Comparison of ENCODE assay signal across 8 cellular contexts in the genomic region with DNA sequence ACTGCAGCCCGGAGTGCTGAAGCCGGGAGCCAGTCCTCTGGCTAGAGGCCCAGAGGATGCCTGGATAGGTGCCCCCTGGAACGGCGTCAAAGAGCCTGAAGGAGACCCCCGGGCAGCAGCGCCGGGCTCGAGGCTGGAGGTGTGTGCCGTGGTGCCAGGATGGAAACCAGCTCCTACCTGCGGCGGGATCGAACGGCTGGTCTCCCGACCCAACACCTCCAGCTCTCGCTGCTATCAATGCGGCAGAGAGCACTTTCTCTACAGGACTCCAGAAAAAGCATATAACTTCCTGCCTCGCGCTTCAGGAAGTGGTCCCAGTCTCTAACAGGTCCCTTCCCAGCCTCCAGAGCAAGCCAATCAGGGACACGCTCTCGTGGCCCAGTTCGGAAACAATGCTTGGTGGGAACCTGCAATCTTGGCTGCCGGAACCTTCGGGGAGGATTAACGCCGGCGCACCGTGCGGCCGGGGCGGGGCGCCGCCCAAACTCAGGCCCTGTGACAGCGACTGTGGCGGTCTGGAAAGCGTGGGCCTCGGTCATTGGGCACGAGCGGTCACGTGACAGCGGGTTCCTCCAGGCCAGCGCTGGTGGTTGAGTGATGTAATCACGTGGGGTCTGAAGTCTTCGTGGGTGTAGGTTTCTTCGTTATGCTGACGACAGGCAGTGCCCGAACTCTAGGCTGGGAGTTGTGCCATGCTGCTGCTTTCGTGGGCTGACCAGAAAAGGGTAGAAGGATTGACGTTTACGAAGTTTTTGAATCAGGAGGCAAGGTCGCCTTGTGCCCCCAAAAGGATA. TPM values are rescaled to one million over a fixed set of nuclear protein-coding genes. Genes with fewer than 3 reads are reported as not detected.
DNase-seq lines count a peak whose midpoint lies in the region; ATAC-seq and TF ChIP-seq lines count a peak whose summit lies in the region.

Gene SLC33A1 (minus strand): TSS at position 281 of the 794 bp plus-strand sequence. CDS start 430 bp downstream, outside the sequence.

- peak within 1 kb of the TSS; percentile 86 for H3K4me2 ChIP-seq in mammary epithelial cell (ENCODE audit: insufficient read depth, low read depth, low read length)

- peaks cover 50% of the 10 kb centered on the region for H3K79me2 ChIP-seq in mammary epithelial cell (ENCODE audit: insufficient read depth, low read length)

- in situ Hi-C loops in ACHN (cut with HindIII; ENCODE audit: low pct_ligation_motif_present, low pct_unique_long_range_greater_than_20kb, low sequenced_read_pairs) (no loop called here), mammary epithelial cell (cut with MboI; ENCODE audit: low sequenced_read_pairs in 2 of 2) (no loop called here)

- H3K4me1 ChIP-seq in mammary epithelial cell (ENCODE audit: insufficient read depth, low read length) (peaks cover 13% of the 10 kb centered on the region), skeletal muscle tissue (ENCODE audit: control insufficient read depth in 3 of 3, insufficient read depth in 3 of 3, low read length in 3 of 3) (peaks cover 19 to 25% (median 24%) of the 10 kb centered on the region in 3 donors)

- dilution Hi-C loops in mammary epithelial cell (cut with HindIII; ENCODE audit: low sequenced_read_pairs): loop anchor here (5.0 kb wide), 1 partner anchor 88 kb away; no protein-coding TSS in a partner anchor

- peak within 1 kb of the TSS; percentile 82 for H3K4me3 ChIP-seq in WERI-Rb-1 (ENCODE audit: low read depth, low read length)
- peak within 1 kb of the TSS; percentile 77 to 94 (median 93) for H3K4me3 ChIP-seq in mammary epithelial cell (replicated peaks in 1 of 3; ENCODE audit: insufficient read depth in 1 of 3, low read depth in 2 of 3, low read length in 3 of 3)
- peak within 1 kb of the TSS; percentile 98 for H3K4me3 ChIP-seq in iPS-18c (ENCODE audit: insufficient read depth, low read depth, low read length)
- peak within 1 kb of the TSS; percentile 97 to 98 (median 97) for H3K4me3 ChIP-seq in skeletal muscle tissue (ENCODE audit: low read length in 3 of 3)

- H3K36me3 ChIP-seq in WERI-Rb-1 (peaks cover 2% of the 10 kb centered on the region; the same call in 1 of the 2 replicates), mammary epithelial cell (ENCODE audit: insufficient read depth, low read length) (no peaks in the 10 kb centered on the region), skeletal muscle tissue (ENCODE audit: control insufficient read depth in 3 of 3, insufficient read depth in 3 of 3, low read length in 3 of 3) (no peaks in the 10 kb centered on the region)

- H3K27me3 ChIP-seq in WERI-Rb-1 (ENCODE audit: insufficient read depth, low read depth, severe bottlenecking) (no peaks in the 10 kb centered on the region), mammary epithelial cell (ENCODE audit: insufficient read depth, low read length) (no peaks in the 10 kb centered on the region), skeletal muscle tissue (ENCODE audit: control insufficient read depth in 3 of 3, insufficient read depth in 3 of 3, low read length in 3 of 3) (no peaks in the 10 kb centered on the region)

- no peak for TF ChIP-seq CTCF in WERI-Rb-1 (IDR thresholded peaks at IDR 0.05; ENCODE audit: low read depth, low read length)
- no peak for TF ChIP-seq CTCF in mammary epithelial cell (conservative IDR thresholded peaks at IDR 0.05 in 1 of 2, IDR thresholded peaks at IDR 0.05 in 1 of 2; ENCODE audit: extremely low read depth in 1 of 2, insufficient read depth in 1 of 2, low read depth in 1 of 2, low read length in 2 of 2)

- BruUV-seq in mammary epithelial cell (replicated peaks; lab: Mats Ljungman, UMichigan): no TSS peak

- H3K9ac ChIP-seq in mammary epithelial cell (ENCODE audit: insufficient read depth, low read length) (peak within 1 kb of the TSS; percentile 95), skeletal muscle tissue (ENCODE audit: low read depth in 1 of 3, low read length in 3 of 3) (peak within 1 kb of the TSS; percentile 96 to 98 (median 96))

- H3K27ac ChIP-seq in WERI-Rb-1 (peak within 1 kb of the TSS; percentile 68), mammary epithelial cell (ENCODE audit: insufficient read depth, low read depth, low read length) (peak within 1 kb of the TSS; percentile 92), skeletal muscle tissue (ENCODE audit: low read depth, low read length) (peak within 1 kb of the TSS; percentile 98)

- intact Hi-C loops in mammary epithelial cell (cut with micrococcal nuclease): loop anchor here (1.0 to 5.0 kb wide), 3 partner anchors 16 to 102 kb away; partner anchors contain the start of genes C3orf33 and GMPS

- CTCF ChIA-PET in mammary epithelial cell (lab: Charles Lee; ENCODE audit: low non-redundant PET): interaction anchor here (0.6 kb wide), 1 partner anchor 103 kb away, joined by 7 read pairs; no protein-coding TSS in a partner anchor

- ATAC-seq in GM18873 (IDR thresholded peaks at IDR 0.05; ENCODE audit: low FRiP score, unreplicated experiment): peak; percentile 95
- peak; percentile 93 for ATAC-seq in HG03139 (IDR thresholded peaks at IDR 0.05; ENCODE audit: unreplicated experiment)

- DNase-seq in ACHN (peak; percentile 98), NCI-H2227 (lab: John Stamatoyannopoulos, UW; ENCODE audit: unreplicated experiment) (peak; percentile 98), WERI-Rb-1 (peak; percentile 95), mammary epithelial cell (peak; percentile 100)

- under 1% methylated on average over 21 of the region's 50 CpGs for WGBS in mammary epithelial cell (ENCODE audit: low coverage, missing lambda C conversion rate)

- H3K9me3 ChIP-seq in WERI-Rb-1 (ENCODE audit: severe bottlenecking) (peaks cover 6% of the 10 kb centered on the region), mammary epithelial cell (replicated peaks; ENCODE audit: insufficient read depth, low read length) (no peaks in the 10 kb centered on the region), iPS-18c (ENCODE audit: control insufficient read depth, insufficient read depth, low read length) (no peaks in the 10 kb centered on the region), skeletal muscle tissue (ENCODE audit: control insufficient read depth in 3 of 3, low read length in 3 of 3) (no peaks in the 10 kb centered on the region)

- H4K20me1 ChIP-seq in mammary epithelial cell (ENCODE audit: insufficient read depth, low read length): no peaks in the 10 kb centered on the region

- H2AFZ ChIP-seq in mammary epithelial cell (ENCODE audit: low read depth, low read length): peak within 1 kb of the TSS; percentile 88

RNA-seq across cellular contexts. Expression of gene SLC33A1, which starts in this region (rescaled TPM):
- total RNA-seq in mammary epithelial cell (10 to 100 TPM; 35.0 to 52.7 TPM), skeletal muscle tissue (19.8 TPM)
- polyA plus RNA-seq in mammary epithelial cell: 17.9 TPM
- polyA minus RNA-seq in mammary epithelial cell: 41.3 TPM

Comparison
In these comparisons a context has a peak if more than half of its experiments do, and no peak if none do; other contexts are left out.
1. Peak in every context shown above with its lines: DNase-seq, ATAC-seq, H3K4me3 ChIP-seq and H3K27ac ChIP-seq.